ENCODE assay signal across 13 cellular contexts in the genomic region with DNA sequence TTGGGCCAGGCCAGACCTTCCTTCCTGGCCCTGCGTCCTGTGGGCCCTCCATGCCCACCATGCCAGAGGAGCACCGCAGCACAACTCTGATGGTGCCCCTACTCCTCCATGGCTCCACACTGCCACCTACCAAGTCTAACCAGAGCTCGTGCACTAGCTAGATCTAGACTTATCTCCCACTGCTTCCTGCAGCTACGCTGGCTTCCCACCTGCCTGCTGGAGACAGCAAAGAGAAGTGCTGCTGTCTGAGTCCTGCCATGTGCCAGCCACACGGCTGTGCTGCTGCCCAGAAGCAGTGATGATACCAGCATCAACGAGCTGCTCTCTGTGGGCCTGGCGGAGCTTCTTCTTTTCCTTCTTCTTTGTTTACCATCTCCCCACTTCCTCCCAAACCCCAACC. TPM values are rescaled to one million over a fixed set of nuclear protein-coding genes. Genes with fewer than 3 reads are reported as not detected.
DNase-seq lines count a peak whose midpoint lies in the region; ATAC-seq, FAIRE-seq and TF ChIP-seq lines count a peak whose summit lies in the region.
"Had no signal": no experiment of that assay in that cellular context is flagged by ENCODE, and none has a peak within 500 bp of the region (broad histone marks: within the 10 kb centered on the region; RNA-seq: fewer than 3 reads in every experiment).

No MANE protein-coding gene starts in this region.

- peaks cover 22% of the 10 kb centered on the region for H3K9me3 Mint-ChIP-seq in T-helper 2 cell treated with Interferon-gamma antibody and Interleukin-4, amounts not matched to agents 5 μg/mL and 100 μg/mL, for 36 hours
- H3K9me3 Mint-ChIP-seq in stimulated activated naive CD8-positive, alpha-beta T cell treated with anti-CD3 and anti-CD28 coated beads, Interleukin-15, amount 100 ng/mL, for 72 hours = peaks cover 6 to 18% of the 10 kb centered on the region in 2 donors

- TF ChIP-seq POLR2A in HepG2 (IDR thresholded peaks at IDR 0.05; ENCODE audit: insufficient read depth in 1 of 2, low read depth in 2 of 2, low read length in 2 of 2) (no peak), right lobe of liver (IDR thresholded peaks at IDR 0.05) (no peak)

- DNase-seq in HepG2 (ENCODE audit: low spot score) (peak; percentile 19), right lobe of liver (no peak), Kasumi-1 (lab: John Stamatoyannopoulos, UW) (peak; percentile 52 to 53), pancreas (no peak), left colon (no peak)
- DNase-seq in T-helper 2 cell treated with Interferon-gamma antibody and Interleukin-4, amounts not matched to agents 5 μg/mL and 100 μg/mL, for 36 hours (ENCODE audit: low spot score) = no peak
- DNase-seq in stimulated activated naive CD8-positive, alpha-beta T cell treated with anti-CD3 and anti-CD28 coated beads, Interleukin-15, amount 100 ng/mL, for 72 hours = no peak
- DNase-seq: effector CD8-positive, alpha-beta T cell; heart left ventricle; lower lobe of right lung; NCI-H2029 had no signal

- no peaks in the 10 kb centered on the region for H3K79me2 ChIP-seq in HepG2 (ENCODE audit: insufficient read depth, low read length)

- H3K27ac Mint-ChIP-seq in T-helper 2 cell treated with Interferon-gamma antibody and Interleukin-4, amounts not matched to agents 5 μg/mL and 100 μg/mL, for 36 hours = peak overlapping the region; percentile 12
- no peak overlapping the region for H3K27ac Mint-ChIP-seq in stimulated activated naive CD8-positive, alpha-beta T cell treated with anti-CD3 and anti-CD28 coated beads, Interleukin-15, amount 100 ng/mL, for 72 hours

- peaks cover 15% of the 10 kb centered on the region; the same call in 1 of the 2 replicates for H3K4me1 ChIP-seq in HepG2 (ENCODE audit: insufficient read depth, low read length)
- H3K4me1 ChIP-seq in right lobe of liver = peaks cover 0 to 9% (median 1%) of the 10 kb centered on the region in 4 donors
- H3K4me1 ChIP-seq in pancreas = peaks cover 7 to 10% (median 9%) of the 10 kb centered on the region in 3 donors
- H3K4me1 ChIP-seq: lower lobe of right lung had no signal

- H2AFZ ChIP-seq in HepG2 (ENCODE audit: low read length) = no peak overlapping the region

- H3K4me3 ChIP-seq in HepG2 (replicated peaks in 1 of 3; ENCODE audit: insufficient read depth in 1 of 3, low read depth in 2 of 3, low read length in 3 of 3) (no peak overlapping the region), right lobe of liver (no peak overlapping the region), pancreas (no peak overlapping the region)
- H3K4me3 ChIP-seq: heart left ventricle, lower lobe of right lung had no signal

- H3K36me3 ChIP-seq in HepG2 (replicated peaks in 1 of 2; ENCODE audit: control insufficient read depth in 1 of 2, insufficient read depth in 2 of 2, low read length in 2 of 2) (no peaks in the 10 kb centered on the region), right lobe of liver (no peaks in the 10 kb centered on the region), pancreas (no peaks in the 10 kb centered on the region)
- H3K36me3 ChIP-seq: heart left ventricle, lower lobe of right lung had no signal

- CTCF ChIA-PET in HepG2 (lab: Yijun Ruan, JAX; ENCODE audit: low intra/inter-chr PET ratio, low total read pairs) = no interaction called here

- in situ Hi-C loops in HepG2 (cut with HindIII; ENCODE audit: extremely low pct_ligation_motif_present, low pct_unique_long_range_greater_than_20kb) = no loop called here

- TF ChIP-seq CTCF in HepG2 (CRISPR knock-in tag; IDR thresholded peaks at IDR 0.05) = peak; percentile 48
- no peak for TF ChIP-seq CTCF in right lobe of liver (IDR thresholded peaks at IDR 0.05)
- no peak for TF ChIP-seq CTCF in pancreas (IDR thresholded peaks at IDR 0.05)

- no peaks in the 10 kb centered on the region for H4K20me1 ChIP-seq in HepG2 (ENCODE audit: insufficient read depth, low read length)

- H3K9me3 ChIP-seq in HepG2 (ENCODE audit: low read length) (no peaks in the 10 kb centered on the region), right lobe of liver (no peaks in the 10 kb centered on the region), pancreas (no peaks in the 10 kb centered on the region)

- H3K36me3 Mint-ChIP-seq in T-helper 2 cell treated with Interferon-gamma antibody and Interleukin-4, amounts not matched to agents 5 μg/mL and 100 μg/mL, for 36 hours (ENCODE audit: low read depth) = no peaks in the 10 kb centered on the region
- H3K36me3 Mint-ChIP-seq: CD4-positive, CD25-positive, alpha-beta regulatory T cell had no signal

- no peak overlapping the region for H3K4me3 Mint-ChIP-seq in T-helper 2 cell treated with Interferon-gamma antibody and Interleukin-4, amounts not matched to agents 5 μg/mL and 100 μg/mL, for 36 hours
- H3K4me3 Mint-ChIP-seq in stimulated activated naive CD8-positive, alpha-beta T cell treated with anti-CD3 and anti-CD28 coated beads, Interleukin-15, amount 100 ng/mL, for 72 hours = peak overlapping the region in 1 of 2 donors; percentile 9
- H3K4me3 Mint-ChIP-seq: CD4-positive, CD25-positive, alpha-beta regulatory T cell had no signal

- H3K27me3 ChIP-seq in HepG2 (ENCODE audit: control insufficient read depth in 1 of 2, insufficient read depth in 2 of 2, low read length in 2 of 2) (peaks cover 5 to 28% of the 10 kb centered on the region in 2 experiments; a peak in 3 of 5 replicates), right lobe of liver (no peaks in the 10 kb centered on the region), pancreas (no peaks in the 10 kb centered on the region)
- H3K27me3 ChIP-seq: heart left ventricle had no signal

- peaks cover 9% of the 10 kb centered on the region for H3K27me3 Mint-ChIP-seq in T-helper 2 cell treated with Interferon-gamma antibody and Interleukin-4, amounts not matched to agents 5 μg/mL and 100 μg/mL, for 36 hours (ENCODE audit: low read depth)
- H3K27me3 Mint-ChIP-seq in stimulated activated naive CD8-positive, alpha-beta T cell treated with anti-CD3 and anti-CD28 coated beads, Interleukin-15, amount 100 ng/mL, for 72 hours = peaks cover 24% of the 10 kb centered on the region

- no TSS peak for BruUV-seq in HepG2 (replicated peaks; lab: Mats Ljungman, UMichigan)

- intact Hi-C loops in HepG2 (cut with micrococcal nuclease; ENCODE audit: unreplicated experiment) = no loop called here
- intact Hi-C loops in right lobe of liver (cut with DNase I) = no loop called here
- intact Hi-C loops in pancreas (cut with DNase I) = no loop called here
- intact Hi-C loops in left colon (cut with DNase I, micrococcal nuclease) = no loop called here

- H3K4me2 ChIP-seq in HepG2 (ENCODE audit: low read depth, low read length) = no peak overlapping the region

- no peak for TF ChIP-seq EP300 in HepG2 (IDR thresholded peaks at IDR 0.05; ENCODE audit: low read depth in 2 of 2, low read length in 2 of 2)
- no peak for TF ChIP-seq EP300 in HepG2 (CRISPR knock-in tag; IDR thresholded peaks at IDR 0.05; ENCODE audit: borderline replicate concordance)

- no peak for TF ChIP-seq RAD21 in HepG2 (CRISPR knock-in tag; IDR thresholded peaks at IDR 0.05)

- no peak overlapping the region for H3K9ac ChIP-seq in HepG2 (ENCODE audit: insufficient read depth, low read depth, low read length)

- peaks cover 6% of the 10 kb centered on the region for H3K4me1 Mint-ChIP-seq in T-helper 2 cell treated with Interferon-gamma antibody and Interleukin-4, amounts not matched to agents 5 μg/mL and 100 μg/mL, for 36 hours (ENCODE audit: low read depth)
- H3K4me1 Mint-ChIP-seq in stimulated activated naive CD8-positive, alpha-beta T cell treated with anti-CD3 and anti-CD28 coated beads, Interleukin-15, amount 100 ng/mL, for 72 hours = peaks cover 9% of the 10 kb centered on the region

- no peak for FAIRE-seq in HepG2 (lab: Jason Lieb, UNC)
- FAIRE-seq in pancreas (lab: Jason Lieb, UNC) = no peak

- H3K27ac ChIP-seq in HepG2 (ENCODE audit: extremely low read length, insufficient read depth, low read length) = no peak overlapping the region
- H3K27ac ChIP-seq in right lobe of liver = no peak overlapping the region
- no peak overlapping the region for H3K27ac ChIP-seq in pancreas
- H3K27ac ChIP-seq: heart left ventricle, lower lobe of right lung had no signal

- WGBS in HepG2 (ENCODE audit: low lambda C conversion rate) = 18% methylated on average over 5 of the region's 7 CpGs
- 47% methylated on average over 5 of the region's 7 CpGs for WGBS in right lobe of liver (ENCODE audit: insufficient coverage, low coverage, low lambda C conversion rate, missing lambda C conversion rate)
- WGBS in pancreas, 2 donors = 72 to 74% methylated on average over 7 of the region's 7 CpGs

- ATAC-seq in HepG2 (peak; percentile 62), right lobe of liver (no peak), esophagus mucosa (no peak), pancreas (no peak), left colon (no peak)
- ATAC-seq in stimulated activated naive CD8-positive, alpha-beta T cell treated with anti-CD3 and anti-CD28 coated beads, Interleukin-15, amount 100 ng/mL, for 72 hours = peak; percentile 33
- ATAC-seq: lower lobe of right lung had no signal

- POLR2A ChIA-PET in HepG2 (lab: Yijun Ruan, JAX) = no interaction called here

RNA-seq across cellular contexts. Expression of gene GUCA2B, which starts 4.5 kb away (rescaled TPM):
- total RNA-seq in HepG2 (2016; rRNA removed; fragmentation: Illumina TruSeq; extraction: Trizol) = not detected in 2 replicates
- total RNA-seq in HepG2 (2016; cell fraction: cytosol; rRNA removed; fragmentation: Illumina TruSeq; extraction: Trizol; ENCODE audit: low read depth) = not detected in 2 replicates
- not detected in 2 replicates for total RNA-seq in HepG2 (2016; cell fraction: insoluble cytoplasmic fraction; rRNA removed; fragmentation: Illumina TruSeq; extraction: Trizol)
- not detected in 2 replicates for total RNA-seq in HepG2 (2016; cell fraction: membrane; rRNA removed; fragmentation: Illumina TruSeq; extraction: Trizol)
- total RNA-seq in HepG2 (2016; cell fraction: nucleus; rRNA removed; fragmentation: Illumina TruSeq; extraction: Trizol) = not detected in 2 replicates
- polyA plus RNA-seq in HepG2 (2011; rRNA removed) = not detected in 2 replicates
- not detected in 2 replicates for polyA plus RNA-seq in HepG2 (2011; cell fraction: cytosol; rRNA removed)
- polyA plus RNA-seq in HepG2 (2011; cell fraction: nucleus; rRNA removed) = not detected in 2 replicates
- not detected in 2 replicates for polyA plus RNA-seq in HepG2 (2012)
- polyA plus RNA-seq in HepG2 (2016; cell fraction: cytosol; fragmentation: Illumina TruSeq; extraction: Trizol; ENCODE audit: low read depth) = not detected in 2 replicates
- polyA plus RNA-seq in HepG2 (2016; cell fraction: insoluble cytoplasmic fraction; fragmentation: Illumina TruSeq; extraction: Trizol; ENCODE audit: low read depth) = not detected in 2 replicates
- not detected in 2 replicates for polyA plus RNA-seq in HepG2 (2016; cell fraction: membrane; fragmentation: Illumina TruSeq; extraction: Trizol; ENCODE audit: low read depth)
- polyA plus RNA-seq in HepG2 (2016; cell fraction: nucleus; fragmentation: Illumina TruSeq; extraction: Trizol; ENCODE audit: insufficient read depth, low read depth) = not detected in 2 replicates
- polyA minus RNA-seq in HepG2 (2011; rRNA and poly(A)+ RNA removed; ENCODE audit: low replicate concordance) = not detected in 2 replicates
- not detected in 2 replicates for polyA minus RNA-seq in HepG2 (2011; cell fraction: cytosol; rRNA and poly(A)+ RNA removed)
- not detected in 2 replicates for polyA minus RNA-seq in HepG2 (2011; cell fraction: nucleus; rRNA and poly(A)+ RNA removed)
- total RNA-seq in right lobe of liver = 1 to 10 TPM in 4 of 6 experiments, not detected in 2; 1.8 to 3.3 (median 2.7) TPM
- total RNA-seq in esophagus mucosa = not detected
- total RNA-seq in pancreas = 1 to 10 TPM in 1 of 6 donors, under 1 TPM in 2, not detected in 3; 0.37 to 1.4 (median 0.38) TPM
- polyA plus RNA-seq in pancreas = under 1 TPM; 0.68 to 0.80 TPM
- 100 to 1,000 TPM in 1 of 2 donors, 10 to 100 TPM in 1; 86.9 to 414 TPM for total RNA-seq in left colon
- total RNA-seq: CD4-positive, CD25-positive, alpha-beta regulatory T cell; heart left ventricle; lower lobe of right lung had no signal
- polyA plus RNA-seq: CD4-positive, CD25-positive, alpha-beta regulatory T cell; heart left ventricle had no signal

RNA-seq across cellular contexts. Expression of gene GUCA2A, which starts 6.9 kb away (rescaled TPM):
- total RNA-seq in HepG2 (2016; rRNA removed; fragmentation: Illumina TruSeq; extraction: Trizol) (not detected in 2 replicates), right lobe of liver (not detected), esophagus mucosa (not detected), pancreas (1 to 10 TPM in 2 of 6 donors, under 1 TPM in 3, not detected in 1; 0.55 to 1.4 (median 0.69) TPM), left colon (1,000 to 10,000 TPM; 1,178 to 2,096 TPM)
- total RNA-seq in HepG2 (2016; cell fraction: cytosol; rRNA removed; fragmentation: Illumina TruSeq; extraction: Trizol; ENCODE audit: low read depth) = not detected in 2 replicates
- total RNA-seq in HepG2 (2016; cell fraction: insoluble cytoplasmic fraction; rRNA removed; fragmentation: Illumina TruSeq; extraction: Trizol) = not detected in 2 replicates
- total RNA-seq in HepG2 (2016; cell fraction: membrane; rRNA removed; fragmentation: Illumina TruSeq; extraction: Trizol) = not detected in 2 replicates
- total RNA-seq in HepG2 (2016; cell fraction: nucleus; rRNA removed; fragmentation: Illumina TruSeq; extraction: Trizol) = not detected in 2 replicates
- polyA plus RNA-seq in HepG2 (2011; rRNA removed) (not detected in 2 replicates), pancreas (1 to 10 TPM; 1.8 to 3.4 TPM)
- polyA plus RNA-seq in HepG2 (2011; cell fraction: cytosol; rRNA removed) = 0.13 TPM in 1 of 2 replicates, not detected in the other
- not detected in 2 replicates for polyA plus RNA-seq in HepG2 (2011; cell fraction: nucleus; rRNA removed)
- not detected in 2 replicates for polyA plus RNA-seq in HepG2 (2012)
- polyA plus RNA-seq in HepG2 (2016; cell fraction: cytosol; fragmentation: Illumina TruSeq; extraction: Trizol; ENCODE audit: low read depth) = not detected in 2 replicates
- polyA plus RNA-seq in HepG2 (2016; cell fraction: insoluble cytoplasmic fraction; fragmentation: Illumina TruSeq; extraction: Trizol; ENCODE audit: low read depth) = not detected in 2 replicates
- not detected in 2 replicates for polyA plus RNA-seq in HepG2 (2016; cell fraction: membrane; fragmentation: Illumina TruSeq; extraction: Trizol; ENCODE audit: low read depth)
- polyA plus RNA-seq in HepG2 (2016; cell fraction: nucleus; fragmentation: Illumina TruSeq; extraction: Trizol; ENCODE audit: insufficient read depth, low read depth) = not detected in 2 replicates
- not detected in 2 replicates for polyA minus RNA-seq in HepG2 (2011; rRNA and poly(A)+ RNA removed; ENCODE audit: low replicate concordance)
- polyA minus RNA-seq in HepG2 (2011; cell fraction: cytosol; rRNA and poly(A)+ RNA removed) = not detected in 2 replicates
- not detected in 2 replicates for polyA minus RNA-seq in HepG2 (2011; cell fraction: nucleus; rRNA and poly(A)+ RNA removed)
- total RNA-seq: CD4-positive, CD25-positive, alpha-beta regulatory T cell; heart left ventricle; lower lobe of right lung had no signal
- polyA plus RNA-seq: CD4-positive, CD25-positive, alpha-beta regulatory T cell; heart left ventricle had no signal

Comparison
In these comparisons a context has a peak if more than half of its experiments do, and no peak if none do; other contexts are left out.
1. ATAC-seq: peak in HepG2 (single experiment) and stimulated activated naive CD8-positive, alpha-beta T cell treated with anti-CD3 and anti-CD28 coated beads, Interleukin-15, amount 100 ng/mL, for 72 hours (single experiment); none in right lobe of liver (0 of 4), esophagus mucosa (single experiment), pancreas (0 of 4) and left colon (single experiment).
2. DNase-seq: peak in HepG2 (single experiment) and Kasumi-1 (2 of 2); none in right lobe of liver (0 of 3), T-helper 2 cell treated with Interferon-gamma antibody and Interleukin-4, amounts not matched to agents 5 μg/mL and 100 μg/mL, for 36 hours (single experiment), stimulated activated naive CD8-positive, alpha-beta T cell treated with anti-CD3 and anti-CD28 coated beads, Interleukin-15, amount 100 ng/mL, for 72 hours (0 of 2), pancreas (0 of 6) and left colon (0 of 2).
3. RNA of gene GUCA2B, which starts 4.5 kb away (total RNA-seq): 86.9 to 414 TPM in left colon; 1.8 to 3.3 TPM in right lobe of liver, 0.37 to 1.4 TPM in pancreas, not detected in HepG2 and not detected in esophagus mucosa (single experiment); every median in the first group is over 10 times any median in the second.
4. RNA of gene GUCA2A, which starts 6.9 kb away (total RNA-seq): 1,178 to 2,096 TPM in left colon; 0.55 to 1.4 TPM in pancreas, not detected in HepG2, not detected in right lobe of liver and not detected in esophagus mucosa (single experiment); every median in the first group is over 100 times any median in the second.